In the genomic region with DNA sequence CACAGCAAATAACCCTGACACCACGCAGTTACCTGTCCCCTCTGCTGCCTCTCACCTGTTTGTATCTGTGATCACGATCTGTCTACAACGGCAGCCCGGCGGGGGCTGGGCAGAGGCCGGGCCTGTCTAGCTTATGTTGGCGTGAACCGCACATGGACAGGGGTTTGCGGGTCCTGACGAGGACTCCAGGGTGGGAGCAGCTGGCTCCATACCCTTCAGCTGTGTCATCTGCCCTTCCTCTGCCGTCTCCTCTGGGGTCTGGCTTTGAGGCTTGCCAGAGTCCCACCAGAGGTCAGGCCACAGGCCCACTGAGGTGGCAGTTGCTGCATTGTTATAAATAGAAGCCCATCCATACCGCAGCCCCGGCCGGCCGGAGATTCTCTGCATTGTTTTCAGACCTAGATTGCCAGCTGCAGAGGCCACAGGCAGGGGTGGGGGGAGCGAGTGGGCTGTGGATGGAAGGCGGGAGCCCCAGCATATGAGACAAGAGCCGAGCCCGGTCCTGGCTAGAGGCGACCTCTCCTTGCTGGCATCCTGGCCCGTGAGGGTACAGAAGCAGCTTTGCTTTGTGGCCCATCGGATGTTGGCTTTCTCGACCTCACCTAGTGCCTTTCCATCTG, we compare ENCODE assay signal across 7 cellular contexts. TPM values are rescaled to one million over a fixed set of nuclear protein-coding genes. Genes with fewer than 3 reads are reported as not detected.
DNase-seq lines count a peak whose midpoint lies in the region; ATAC-seq and TF ChIP-seq lines count a peak whose summit lies in the region.

No MANE protein-coding gene starts in this region.

- peak overlapping the region in 1 of 4 donors; percentile 16 for H3K4me3 ChIP-seq in tibial nerve

- H3K36me3 Mint-ChIP-seq in activated naive CD8-positive, alpha-beta T cell treated with anti-CD3 and anti-CD28 coated beads, Interleukin-2, amount 10 ng/mL, durations not matched to agents 7 days and 5 days: peaks cover 13% of the 10 kb centered on the region

- H3K9me3 ChIP-seq in tibial nerve: peaks cover 0 to 6% (median 0%) of the 10 kb centered on the region in 4 donors

- peaks cover 39% of the 10 kb centered on the region for H3K4me1 Mint-ChIP-seq in activated naive CD8-positive, alpha-beta T cell treated with anti-CD3 and anti-CD28 coated beads, Interleukin-2, amount 10 ng/mL, durations not matched to agents 7 days and 5 days

- no peak for TF ChIP-seq POLR2A in tibial nerve (IDR thresholded peaks at IDR 0.05)

- H3K36me3 ChIP-seq in tibial nerve: peaks cover 0 to 28% (median 0%) of the 10 kb centered on the region in 3 donors

- peak overlapping the region; percentile 79 for H3K4me3 Mint-ChIP-seq in activated naive CD8-positive, alpha-beta T cell treated with anti-CD3 and anti-CD28 coated beads, Interleukin-2, amount 10 ng/mL, durations not matched to agents 7 days and 5 days

- WGBS in tibial nerve, 2 donors: 24 to 27% methylated on average over 22 to 23 of the region's 23 CpGs

- DNase-seq in activated naive CD8-positive, alpha-beta T cell treated with anti-CD3 and anti-CD28 coated beads, Interleukin-2, amount 10 ng/mL, durations not matched to agents 7 days and 5 days: no peak
- DNase-seq in left kidney (ENCODE audit: low read depth, low spot score): peak; percentile 57
- DNase-seq in tibial nerve (ENCODE audit: low spot score in 2 of 2): no peak
- no peak for DNase-seq in mesenteric fat pad (ENCODE audit: low spot score)
- DNase-seq in NCI-H2029 (lab: John Stamatoyannopoulos, UW): no peak

- TF ChIP-seq CTCF in tibial nerve (IDR thresholded peaks at IDR 0.05): no peak

- H3K27me3 Mint-ChIP-seq in activated naive CD8-positive, alpha-beta T cell treated with anti-CD3 and anti-CD28 coated beads, Interleukin-2, amount 10 ng/mL, durations not matched to agents 7 days and 5 days: no peaks in the 10 kb centered on the region

- peaks cover 5% of the 10 kb centered on the region for H3K9me3 Mint-ChIP-seq in activated naive CD8-positive, alpha-beta T cell treated with anti-CD3 and anti-CD28 coated beads, Interleukin-2, amount 10 ng/mL, durations not matched to agents 7 days and 5 days

- peaks cover 0 to 19% (median 11%) of the 10 kb centered on the region in 4 donors for H3K4me1 ChIP-seq in tibial nerve

- ATAC-seq in GM19372 (IDR thresholded peaks at IDR 0.05; ENCODE audit: low read depth, unreplicated experiment): peak; percentile 27
- peak; percentile 10 for ATAC-seq in HG03108 (IDR thresholded peaks at IDR 0.05; ENCODE audit: unreplicated experiment)
- peak; percentile 21 for ATAC-seq in activated naive CD8-positive, alpha-beta T cell treated with anti-CD3 and anti-CD28 coated beads, Interleukin-2, amount 10 ng/mL, durations not matched to agents 7 days and 5 days (ENCODE audit: low read depth)

- H3K27ac ChIP-seq in tibial nerve: peak overlapping the region in 3 of 4 donors; percentile 38 to 71 (median 49)

- POLR2A ChIA-PET in activated naive CD8-positive, alpha-beta T cell treated with anti-CD3 and anti-CD28 coated beads, Interleukin-2, amount 10 ng/mL, durations not matched to agents 7 days and 5 days (lab: Charles Lee): interaction anchor here (1.1 to 6.1 kb wide), 6 partner anchors 12 to 40 kb away, joined by 3 to 110 read pairs (median 38); partner anchors contain the start of gene FAM78A

- no peak for TF ChIP-seq EP300 in tibial nerve (IDR thresholded peaks at IDR 0.05)

- peaks cover 0 to 11% of the 10 kb centered on the region in 2 donors for H3K27me3 ChIP-seq in tibial nerve

- H3K27ac Mint-ChIP-seq in activated naive CD8-positive, alpha-beta T cell treated with anti-CD3 and anti-CD28 coated beads, Interleukin-2, amount 10 ng/mL, durations not matched to agents 7 days and 5 days: peak overlapping the region; percentile 98

RNA-seq across cellular contexts. Expression of gene FAM78A, which starts 37.8 kb away (rescaled TPM):
- 100 to 1,000 TPM; 102 to 104 TPM for total RNA-seq in activated naive CD8-positive, alpha-beta T cell treated with anti-CD3 and anti-CD28 coated beads, Interleukin-2, amount 10 ng/mL, durations not matched to agents 7 days and 5 days
- total RNA-seq in tibial nerve (1 to 10 TPM; 2.5 to 4.8 (median 4.2) TPM), mesenteric fat pad (6.3 TPM)

RNA-seq across cellular contexts. Expression of gene PLPP7, which starts 51.0 kb away (rescaled TPM):
- under 1 TPM; 0.42 to 0.65 TPM for total RNA-seq in activated naive CD8-positive, alpha-beta T cell treated with anti-CD3 and anti-CD28 coated beads, Interleukin-2, amount 10 ng/mL, durations not matched to agents 7 days and 5 days
- 10 to 100 TPM; 14.4 to 24.6 (median 21.5) TPM for total RNA-seq in tibial nerve
- 13.9 TPM for total RNA-seq in mesenteric fat pad

Comparison
In these comparisons a context has a peak if more than half of its experiments do, and no peak if none do; other contexts are left out.
1. RNA of gene FAM78A, which starts 37.8 kb away (total RNA-seq): 102 to 104 TPM in activated naive CD8-positive, alpha-beta T cell treated with anti-CD3 and anti-CD28 coated beads, Interleukin-2, amount 10 ng/mL, durations not matched to agents 7 days and 5 days; 6.3 TPM in mesenteric fat pad (single experiment) and 2.5 to 4.8 TPM in tibial nerve; every median in the first group is over 10 times any median in the second.
2. Peak in every context shown above with its lines, with median percentiles within 50 percentile points of each other: ATAC-seq.